25 cellular contexts compared by ENCODE assay signal in genomic region chr2:16050261-16051045, GRCh38.
DNase-seq lines count a peak whose midpoint lies in the region; ATAC-seq and TF ChIP-seq lines count a peak whose summit lies in the region.
"Had no signal": no experiment of that assay in that cellular context is flagged by ENCODE, and none has a peak within 500 bp of the region (broad histone marks: within the 10 kb centered on the region; RNA-seq: fewer than 3 reads in every experiment).

No MANE protein-coding gene starts in this region.

- WGBS in SK-N-SH (ENCODE audit: low lambda C conversion rate): 40% methylated on average over 14 of the region's 14 CpGs
- no CpG with 5 or more reads among the region's 14 CpGs for WGBS in mesendoderm (ENCODE audit: extremely low coverage, insufficient coverage, low lambda C conversion rate)

- no peak overlapping the region for H4K5ac ChIP-seq in mesendoderm (ENCODE audit: low read length)

- H3K27ac ChIP-seq in SK-N-SH (ENCODE audit: low read depth in 2 of 2, low read length in 1 of 2) (no peak overlapping the region), mesendoderm (ENCODE audit: low read depth, low read length) (no peak overlapping the region)
- H3K27ac ChIP-seq: A549, coronary artery, neutrophil, thyroid gland had no signal

- CTCF ChIA-PET in SK-N-SH (lab: Yijun Ruan, JAX): interaction anchor here (1.9 to 2.0 kb wide), 2 partner anchors 9 to 20 kb away, joined by 5 read pairs; no protein-coding TSS in a partner anchor

- H3K79me2 ChIP-seq in SK-N-SH (ENCODE audit: insufficient read depth) (no peaks in the 10 kb centered on the region), mesendoderm (ENCODE audit: control insufficient read depth, insufficient read depth, low read length) (no peaks in the 10 kb centered on the region)

- H3K36me3 Mint-ChIP-seq in type B pancreatic cell: no peaks in the 10 kb centered on the region
- H3K36me3 Mint-ChIP-seq: CD8-positive, alpha-beta memory T cell; T-cell had no signal

- no peak overlapping the region for H3K4ac ChIP-seq in mesendoderm (ENCODE audit: low read depth, low read length)

- no peaks in the 10 kb centered on the region for H3K79me1 ChIP-seq in mesendoderm (ENCODE audit: low read length)

- no peak overlapping the region for H3K23ac ChIP-seq in mesendoderm (ENCODE audit: low read length)

- no peaks in the 10 kb centered on the region for H3F3A ChIP-seq in SK-N-SH (replicated peaks; ENCODE audit: insufficient read depth)

- H3K4me1 ChIP-seq in SK-N-SH (ENCODE audit: control insufficient read depth in 1 of 2, insufficient read depth in 2 of 2, low read depth in 1 of 2, low read length in 1 of 2) (peaks cover 0 to 14% of the 10 kb centered on the region in 2 experiments; a peak in 1 of 4 replicates), mesendoderm (ENCODE audit: control insufficient read depth, low read depth, low read length) (peaks cover 10% of the 10 kb centered on the region)
- H3K4me1 ChIP-seq: A549, thyroid gland had no signal

- H3K56ac ChIP-seq in mesendoderm (ENCODE audit: low read length): peak overlapping the region; percentile 25

- DNase-seq in SK-N-SH: no peak
- peak; percentile 71 for DNase-seq in NCI-H748 treated with DMSO at 0.1 percent for 48 hours (lab: John Stamatoyannopoulos, UW)
- DNase-seq in mesendoderm: no peak
- DNase-seq in type B pancreatic cell (ENCODE audit: extremely low spot score, unreplicated experiment): no peak
- DNase-seq in stimulated activated CD4-positive, alpha-beta T cell treated with anti-CD3 and anti-CD28 coated beads, Interleukin-4, amount 100 ng/mL, for 4 hours: no peak
- no peak for DNase-seq in activated gamma-delta T cell (lab: John Stamatoyannopoulos, UW)
- no peak for DNase-seq in RPMI8226
- DNase-seq: activated CD4-positive, alpha-beta T cell treated with anti-CD3 and anti-CD28 coated beads, Interleukin-2, amount 50 U/mL, for 48 hours; activated CD8-positive, alpha-beta memory T cell treated with anti-CD3 and anti-CD28 coated beads, Interleukin-2, amount 50 U/mL, for 48 hours; CD8-positive, alpha-beta memory T cell; DMS53; effector memory CD8-positive, alpha-beta T cell; HCEC 1CT; kidney; NCI-H1105 treated with DMSO at 0.1 percent for 48 hours; stimulated activated naive CD8-positive, alpha-beta T cell treated with anti-CD3 and anti-CD28 coated beads, Interleukin-15, Interleukin-2, amounts not matched to agents 100 U/mL and 50 U/mL, for 24 hours; T-cell; thyroid gland had no signal

- no peak for TF ChIP-seq RAD21 in SK-N-SH (IDR thresholded peaks at IDR 0.05; ENCODE audit: low read length)

- H3K27me3 ChIP-seq in SK-N-SH (ENCODE audit: insufficient read depth) (no peaks in the 10 kb centered on the region), mesendoderm (ENCODE audit: insufficient read depth, low read length, poor library complexity) (no peaks in the 10 kb centered on the region)
- H3K27me3 ChIP-seq: neutrophil, thyroid gland had no signal

- H2AK5ac ChIP-seq in mesendoderm (ENCODE audit: low read length): peak overlapping the region; percentile 10

- no peaks in the 10 kb centered on the region for H3K36me3 ChIP-seq in SK-N-SH (replicated peaks in 1 of 2; ENCODE audit: control insufficient read depth in 1 of 2, insufficient read depth in 2 of 2, low read length in 1 of 2)
- H3K36me3 ChIP-seq in mesendoderm (ENCODE audit: control insufficient read depth, insufficient read depth, low read length): no peaks in the 10 kb centered on the region
- H3K36me3 ChIP-seq: neutrophil, thyroid gland had no signal

- no peak overlapping the region for H3K4me3 Mint-ChIP-seq in type B pancreatic cell
- H3K4me3 Mint-ChIP-seq: CD8-positive, alpha-beta memory T cell; effector memory CD8-positive, alpha-beta T cell; T-cell had no signal

- no peak overlapping the region for H4K8ac ChIP-seq in mesendoderm (ENCODE audit: low read depth, low read length)

- peak overlapping the region; percentile 11 for H3K27ac Mint-ChIP-seq in type B pancreatic cell
- H3K27ac Mint-ChIP-seq: activated naive CD4-positive, alpha-beta T cell treated with anti-CD3 and anti-CD28 coated beads, Interleukin-2, amount 50 U/mL, for 72 hours; activated T-helper 2 cell treated with anti-CD3 and anti-CD28 coated beads, Interferon-gamma antibody, Interleukin-2, Interleukin-4, amounts not matched to agents 10 μg/mL and 5 μg/mL and 100 μg/mL, durations not matched to agents 14 hours and 24 hours and 36 hours; effector memory CD8-positive, alpha-beta T cell; T-cell had no signal

- H3K4me1 Mint-ChIP-seq in type B pancreatic cell (ENCODE audit: unreplicated experiment): peaks cover 10% of the 10 kb centered on the region
- H3K4me1 Mint-ChIP-seq: CD8-positive, alpha-beta memory T cell; T-cell had no signal

- no peaks in the 10 kb centered on the region for H3K27me3 Mint-ChIP-seq in type B pancreatic cell
- H3K27me3 Mint-ChIP-seq: CD8-positive, alpha-beta memory T cell; effector memory CD8-positive, alpha-beta T cell had no signal

- TF ChIP-seq CTCF in SK-N-SH (IDR thresholded peaks at IDR 0.05) (no peak), type B pancreatic cell (conservative IDR thresholded peaks at IDR 0.05) (no peak)

- H3K4me3 ChIP-seq in SK-N-SH (ENCODE audit: low read depth in 2 of 2, low read length in 1 of 2) (no peak overlapping the region), mesendoderm (ENCODE audit: low read length) (no peak overlapping the region)
- H3K4me3 ChIP-seq: A549, coronary artery, lung, thyroid gland had no signal

- H2BK120ac ChIP-seq in mesendoderm (ENCODE audit: low read depth, low read length): no peak overlapping the region

- no peaks in the 10 kb centered on the region for H3K9me3 Mint-ChIP-seq in type B pancreatic cell
- H3K9me3 Mint-ChIP-seq: activated naive CD4-positive, alpha-beta T cell treated with anti-CD3 and anti-CD28 coated beads, Interleukin-2, amount 50 U/mL, for 72 hours; activated T-helper 2 cell treated with anti-CD3 and anti-CD28 coated beads, Interferon-gamma antibody, Interleukin-2, Interleukin-4, amounts not matched to agents 10 μg/mL and 5 μg/mL and 100 μg/mL, durations not matched to agents 14 hours and 24 hours and 36 hours had no signal

- no peak overlapping the region for H2BK5ac ChIP-seq in mesendoderm (ENCODE audit: low read length)

- H3K9ac ChIP-seq in SK-N-SH (no peak overlapping the region), mesendoderm (ENCODE audit: low read length) (no peak overlapping the region)

- TF ChIP-seq EP300 in SK-N-SH (IDR thresholded peaks at IDR 0.05; ENCODE audit: borderline replicate concordance in 1 of 2, low read depth in 1 of 2, low read length in 1 of 2): no peak

- POLR2A ChIA-PET in SK-N-SH (lab: Yijun Ruan, JAX): no interaction called here

- no peak overlapping the region for H3K18ac ChIP-seq in mesendoderm (ENCODE audit: low read length)

- no peaks in the 10 kb centered on the region for H3K9me2 ChIP-seq in SK-N-SH

- no peak for ATAC-seq in SK-N-SH treated with all-trans-retinoic acid at 6 μM for 48 hours
- ATAC-seq: A549; activated naive CD4-positive, alpha-beta T cell treated with anti-CD3 and anti-CD28 coated beads, Interleukin-2, amount 50 U/mL, for 72 hours; effector memory CD8-positive, alpha-beta T cell; stimulated activated naive CD8-positive, alpha-beta T cell treated with anti-CD3 and anti-CD28 coated beads, Interleukin-15, Interleukin-2, amounts not matched to agents 100 U/mL and 50 U/mL, for 24 hours; T-cell had no signal

- H3K4me2 ChIP-seq in SK-N-SH (no peak overlapping the region), mesendoderm (ENCODE audit: low read length) (no peak overlapping the region)
- H3K4me2 ChIP-seq: A549 had no signal

- no peak overlapping the region for H2BK15ac ChIP-seq in mesendoderm (replicated peaks; ENCODE audit: low read depth)

- no peak overlapping the region for H2AFZ ChIP-seq in SK-N-SH (ENCODE audit: low read depth)

- 0 out of 2 replicates have a peak, but pooled peaks cover 7% of the 10 kb centered on the region for H3K9me3 ChIP-seq in SK-N-SH
- H3K9me3 ChIP-seq: A549, neutrophil, thyroid gland had no signal

- no peaks in the 10 kb centered on the region for H4K20me1 ChIP-seq in SK-N-SH (ENCODE audit: insufficient read depth)

TF ChIP-seq in SK-N-SH, 30 proteins besides CTCF, POLR2A, EP300 and RAD21:
- peak; percentile 23; the same call in 1 of the 2 replicates for TF ChIP-seq GATA2 (CRISPR knock-in tag; IDR thresholded peaks at IDR 0.05)
- no peak for TF ChIP-seq TCF12 (IDR thresholded peaks at IDR 0.05)

TF ChIP-seq in SK-N-SH treated with all-trans-retinoic acid at 6 μM for 48 hours, 23 proteins besides CTCF, POLR2A, EP300 and RAD21:
- TF ChIP-seq ESRRG (CRISPR knock-in tag; IDR thresholded peaks at IDR 0.05) (no peak), PATZ1 (CRISPR knock-in tag; IDR thresholded peaks at IDR 0.05; ENCODE audit: borderline replicate concordance) (no peak), SNAI2 (CRISPR knock-in tag; IDR thresholded peaks at IDR 0.05) (no peak), CSDC2 (CRISPR knock-in tag; IDR thresholded peaks at IDR 0.05) (no peak)
